Comparison of ENCODE assay signal across 1 cellular context in genomic region chr14:49767473-49768300, GRCh38.
A peak's percentile ranks its signal among the peaks of the same experiment; 100 is the strongest.
TF ChIP-seq lines count a peak whose summit lies in the region.

Gene KLHDC2 (plus strand): TSS chr14:49768153. CDS start chr14:49768469, 316 bp downstream.

TF ChIP-seq in HepG2, 621 proteins besides CTCF, POLR2A, EP300 and RAD21 (continued from another document and continues in another):
- TF ChIP-seq PATZ1 (CRISPR knock-in tag; IDR thresholded peaks at IDR 0.05) = peak; percentile 87
- no peak for TF ChIP-seq ISL2 (CRISPR knock-in tag; IDR thresholded peaks at IDR 0.05)
- TF ChIP-seq ZNF350 (CRISPR knock-in tag; IDR thresholded peaks at IDR 0.05; ENCODE audit: borderline replicate concordance, low read depth) = peak; percentile 45; the same call in 1 of the 2 replicates
- TF ChIP-seq, protein P1, sequence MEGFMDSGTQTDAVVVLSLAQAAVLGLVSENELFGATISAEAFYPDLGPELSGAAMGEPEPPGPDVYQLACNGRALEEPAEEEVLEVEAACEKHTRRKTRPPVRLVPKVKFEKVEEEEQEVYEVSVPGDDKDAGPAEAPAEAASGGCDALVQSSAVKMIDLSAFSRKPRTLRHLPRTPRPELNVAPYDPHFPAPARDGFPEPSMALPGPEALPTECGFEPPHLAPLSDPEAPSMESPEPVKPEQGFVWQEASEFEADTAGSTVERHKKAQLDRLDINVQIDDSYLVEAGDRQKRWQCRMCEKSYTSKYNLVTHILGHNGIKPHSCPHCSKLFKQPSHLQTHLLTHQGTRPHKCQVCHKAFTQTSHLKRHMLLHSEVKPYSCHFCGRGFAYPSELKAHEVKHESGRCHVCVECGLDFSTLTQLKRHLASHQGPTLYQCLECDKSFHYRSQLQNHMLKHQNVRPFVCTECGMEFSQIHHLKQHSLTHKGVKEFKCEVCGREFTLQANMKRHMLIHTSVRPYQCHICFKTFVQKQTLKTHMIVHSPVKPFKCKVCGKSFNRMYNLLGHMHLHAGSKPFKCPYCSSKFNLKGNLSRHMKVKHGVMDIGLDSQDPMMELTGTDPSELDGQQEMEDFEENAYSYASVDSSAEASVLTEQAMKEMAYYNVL (CRISPR knock-in tag; IDR thresholded peaks at IDR 0.05; ENCODE audit: borderline replicate concordance) = no peak
- 0 out of 2 replicates have a peak, but pooled peaks have one; percentile 29 for TF ChIP-seq RELA (CRISPR knock-in tag; IDR thresholded peaks at IDR 0.05)
- TF ChIP-seq SNAPC5 (CRISPR knock-in tag; IDR thresholded peaks at IDR 0.05; ENCODE audit: borderline replicate concordance) = no peak
- TF ChIP-seq, protein P2, sequence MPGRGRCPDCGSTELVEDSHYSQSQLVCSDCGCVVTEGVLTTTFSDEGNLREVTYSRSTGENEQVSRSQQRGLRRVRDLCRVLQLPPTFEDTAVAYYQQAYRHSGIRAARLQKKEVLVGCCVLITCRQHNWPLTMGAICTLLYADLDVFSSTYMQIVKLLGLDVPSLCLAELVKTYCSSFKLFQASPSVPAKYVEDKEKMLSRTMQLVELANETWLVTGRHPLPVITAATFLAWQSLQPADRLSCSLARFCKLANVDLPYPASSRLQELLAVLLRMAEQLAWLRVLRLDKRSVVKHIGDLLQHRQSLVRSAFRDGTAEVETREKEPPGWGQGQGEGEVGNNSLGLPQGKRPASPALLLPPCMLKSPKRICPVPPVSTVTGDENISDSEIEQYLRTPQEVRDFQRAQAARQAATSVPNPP (CRISPR knock-in tag; IDR thresholded peaks at IDR 0.05) = peak; percentile 45; the same call in 1 of the 2 replicates
- TF ChIP-seq ZNF605 (CRISPR knock-in tag; IDR thresholded peaks at IDR 0.05) = peak; percentile 68; the same call in 1 of the 2 replicates
- TF ChIP-seq, protein P3, sequence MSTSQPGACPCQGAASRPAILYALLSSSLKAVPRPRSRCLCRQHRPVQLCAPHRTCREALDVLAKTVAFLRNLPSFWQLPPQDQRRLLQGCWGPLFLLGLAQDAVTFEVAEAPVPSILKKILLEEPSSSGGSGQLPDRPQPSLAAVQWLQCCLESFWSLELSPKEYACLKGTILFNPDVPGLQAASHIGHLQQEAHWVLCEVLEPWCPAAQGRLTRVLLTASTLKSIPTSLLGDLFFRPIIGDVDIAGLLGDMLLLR (CRISPR knock-in tag; IDR thresholded peaks at IDR 0.05) = no peak
- TF ChIP-seq, protein P4, sequence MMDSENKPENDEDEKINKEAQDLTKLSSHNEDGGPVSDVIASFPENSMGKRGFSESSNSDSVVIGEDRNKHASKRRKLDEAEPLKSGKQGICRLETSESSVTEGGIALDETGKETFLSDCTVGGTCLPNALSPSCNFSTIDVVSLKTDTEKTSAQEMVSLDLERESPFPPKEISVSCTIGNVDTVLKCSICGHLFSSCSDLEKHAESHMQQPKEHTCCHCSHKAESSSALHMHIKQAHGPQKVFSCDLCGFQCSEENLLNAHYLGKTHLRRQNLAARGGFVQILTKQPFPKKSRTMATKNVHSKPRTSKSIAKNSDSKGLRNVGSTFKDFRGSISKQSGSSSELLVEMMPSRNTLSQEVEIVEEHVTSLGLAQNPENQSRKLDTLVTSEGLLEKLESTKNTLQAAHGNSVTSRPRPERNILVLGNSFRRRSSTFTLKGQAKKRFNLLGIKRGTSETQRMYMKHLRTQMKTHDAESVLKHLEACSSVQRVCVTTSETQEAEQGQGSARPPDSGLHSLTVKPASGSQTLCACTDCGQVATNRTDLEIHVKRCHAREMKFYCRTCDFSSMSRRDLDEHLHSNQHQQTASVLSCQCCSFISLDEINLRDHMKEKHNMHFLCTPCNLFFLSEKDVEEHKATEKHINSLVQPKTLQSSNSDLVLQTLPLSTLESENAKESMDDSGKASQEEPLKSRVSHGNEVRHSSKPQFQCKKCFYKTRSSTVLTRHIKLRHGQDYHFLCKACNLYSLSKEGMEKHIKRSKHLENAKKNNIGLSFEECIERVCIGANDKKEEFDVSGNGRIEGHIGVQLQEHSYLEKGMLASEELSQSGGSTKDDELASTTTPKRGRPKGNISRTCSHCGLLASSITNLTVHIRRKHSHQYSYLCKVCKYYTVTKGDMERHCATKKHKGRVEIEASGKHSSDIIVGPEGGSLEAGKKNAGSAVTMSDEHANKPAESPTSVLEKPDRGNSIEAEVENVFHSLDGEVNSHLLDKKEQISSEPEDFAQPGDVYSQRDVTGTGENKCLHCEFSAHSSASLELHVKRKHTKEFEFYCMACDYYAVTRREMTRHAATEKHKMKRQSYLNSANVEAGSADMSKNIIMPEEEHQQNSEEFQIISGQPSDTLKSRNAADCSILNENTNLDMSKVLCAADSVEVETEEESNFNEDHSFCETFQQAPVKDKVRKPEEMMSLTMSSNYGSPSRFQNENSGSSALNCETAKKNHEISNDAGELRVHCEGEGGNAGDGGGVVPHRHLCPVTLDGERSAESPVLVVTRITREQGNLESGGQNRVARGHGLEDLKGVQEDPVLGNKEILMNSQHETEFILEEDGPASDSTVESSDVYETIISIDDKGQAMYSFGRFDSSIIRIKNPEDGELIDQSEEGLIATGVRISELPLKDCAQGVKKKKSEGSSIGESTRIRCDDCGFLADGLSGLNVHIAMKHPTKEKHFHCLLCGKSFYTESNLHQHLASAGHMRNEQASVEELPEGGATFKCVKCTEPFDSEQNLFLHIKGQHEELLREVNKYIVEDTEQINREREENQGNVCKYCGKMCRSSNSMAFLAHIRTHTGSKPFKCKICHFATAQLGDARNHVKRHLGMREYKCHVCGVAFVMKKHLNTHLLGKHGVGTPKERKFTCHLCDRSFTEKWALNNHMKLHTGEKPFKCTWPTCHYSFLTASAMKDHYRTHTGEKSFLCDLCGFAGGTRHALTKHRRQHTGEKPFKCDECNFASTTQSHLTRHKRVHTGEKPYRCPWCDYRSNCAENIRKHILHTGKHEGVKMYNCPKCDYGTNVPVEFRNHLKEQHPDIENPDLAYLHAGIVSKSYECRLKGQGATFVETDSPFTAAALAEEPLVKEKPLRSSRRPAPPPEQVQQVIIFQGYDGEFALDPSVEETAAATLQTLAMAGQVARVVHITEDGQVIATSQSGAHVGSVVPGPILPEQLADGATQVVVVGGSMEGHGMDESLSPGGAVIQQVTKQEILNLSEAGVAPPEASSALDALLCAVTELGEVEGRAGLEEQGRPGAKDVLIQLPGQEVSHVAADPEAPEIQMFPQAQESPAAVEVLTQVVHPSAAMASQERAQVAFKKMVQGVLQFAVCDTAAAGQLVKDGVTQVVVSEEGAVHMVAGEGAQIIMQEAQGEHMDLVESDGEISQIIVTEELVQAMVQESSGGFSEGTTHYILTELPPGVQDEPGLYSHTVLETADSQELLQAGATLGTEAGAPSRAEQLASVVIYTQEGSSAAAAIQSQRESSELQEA (CRISPR knock-in tag; IDR thresholded peaks at IDR 0.05; ENCODE audit: not compliant biosample characterization) = peak; percentile 28
- no peak for TF ChIP-seq NR2F6 (IDR thresholded peaks at IDR 0.05)
- TF ChIP-seq NR2F6 (CRISPR knock-in tag; IDR thresholded peaks at IDR 0.05) = peak; percentile 20; the same call in 1 of the 2 replicates
- peak; percentile 40; the same call in 1 of the 2 replicates for TF ChIP-seq FOXK2 (IDR thresholded peaks at IDR 0.05)
- TF ChIP-seq FUBP1 (CRISPR knock-in tag; IDR thresholded peaks at IDR 0.05; ENCODE audit: borderline replicate concordance) = no peak
- TF ChIP-seq ZNF552 (CRISPR knock-in tag; IDR thresholded peaks at IDR 0.05; ENCODE audit: borderline replicate concordance) = no peak
- no peak for TF ChIP-seq E2F1 (CRISPR knock-in tag; IDR thresholded peaks at IDR 0.05)
- peak; percentile 88 for TF ChIP-seq SP4 (CRISPR knock-in tag; IDR thresholded peaks at IDR 0.05)
- TF ChIP-seq, protein P5, sequence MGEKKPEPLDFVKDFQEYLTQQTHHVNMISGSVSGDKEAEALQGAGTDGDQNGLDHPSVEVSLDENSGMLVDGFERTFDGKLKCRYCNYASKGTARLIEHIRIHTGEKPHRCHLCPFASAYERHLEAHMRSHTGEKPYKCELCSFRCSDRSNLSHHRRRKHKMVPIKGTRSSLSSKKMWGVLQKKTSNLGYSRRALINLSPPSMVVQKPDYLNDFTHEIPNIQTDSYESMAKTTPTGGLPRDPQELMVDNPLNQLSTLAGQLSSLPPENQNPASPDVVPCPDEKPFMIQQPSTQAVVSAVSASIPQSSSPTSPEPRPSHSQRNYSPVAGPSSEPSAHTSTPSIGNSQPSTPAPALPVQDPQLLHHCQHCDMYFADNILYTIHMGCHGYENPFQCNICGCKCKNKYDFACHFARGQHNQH (CRISPR knock-in tag; IDR thresholded peaks at IDR 0.05) = peak; percentile 70
- TF ChIP-seq, protein P6, sequence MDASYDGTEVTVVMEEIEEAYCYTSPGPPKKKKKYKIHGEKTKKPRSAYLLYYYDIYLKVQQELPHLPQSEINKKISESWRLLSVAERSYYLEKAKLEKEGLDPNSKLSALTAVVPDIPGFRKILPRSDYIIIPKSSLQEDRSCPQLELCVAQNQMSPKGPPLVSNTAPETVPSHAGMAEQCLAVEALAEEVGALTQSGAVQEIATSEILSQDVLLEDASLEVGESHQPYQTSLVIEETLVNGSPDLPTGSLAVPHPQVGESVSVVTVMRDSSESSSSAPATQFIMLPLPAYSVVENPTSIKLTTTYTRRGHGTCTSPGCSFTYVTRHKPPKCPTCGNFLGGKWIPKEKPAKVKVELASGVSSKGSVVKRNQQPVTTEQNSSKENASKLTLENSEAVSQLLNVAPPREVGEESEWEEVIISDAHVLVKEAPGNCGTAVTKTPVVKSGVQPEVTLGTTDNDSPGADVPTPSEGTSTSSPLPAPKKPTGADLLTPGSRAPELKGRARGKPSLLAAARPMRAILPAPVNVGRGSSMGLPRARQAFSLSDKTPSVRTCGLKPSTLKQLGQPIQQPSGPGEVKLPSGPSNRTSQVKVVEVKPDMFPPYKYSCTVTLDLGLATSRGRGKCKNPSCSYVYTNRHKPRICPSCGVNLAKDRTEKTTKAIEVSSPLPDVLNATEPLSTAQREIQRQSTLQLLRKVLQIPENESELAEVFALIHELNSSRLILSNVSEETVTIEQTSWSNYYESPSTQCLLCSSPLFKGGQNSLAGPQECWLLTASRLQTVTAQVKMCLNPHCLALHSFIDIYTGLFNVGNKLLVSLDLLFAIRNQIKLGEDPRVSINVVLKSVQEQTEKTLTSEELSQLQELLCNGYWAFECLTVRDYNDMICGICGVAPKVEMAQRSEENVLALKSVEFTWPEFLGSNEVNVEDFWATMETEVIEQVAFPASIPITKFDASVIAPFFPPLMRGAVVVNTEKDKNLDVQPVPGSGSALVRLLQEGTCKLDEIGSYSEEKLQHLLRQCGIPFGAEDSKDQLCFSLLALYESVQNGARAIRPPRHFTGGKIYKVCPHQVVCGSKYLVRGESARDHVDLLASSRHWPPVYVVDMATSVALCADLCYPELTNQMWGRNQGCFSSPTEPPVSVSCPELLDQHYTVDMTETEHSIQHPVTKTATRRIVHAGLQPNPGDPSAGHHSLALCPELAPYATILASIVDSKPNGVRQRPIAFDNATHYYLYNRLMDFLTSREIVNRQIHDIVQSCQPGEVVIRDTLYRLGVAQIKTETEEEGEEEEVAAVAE (CRISPR knock-in tag; IDR thresholded peaks at IDR 0.05; ENCODE audit: borderline replicate concordance) = peak; percentile 70; the same call in 1 of the 2 replicates
- TF ChIP-seq HNRNPLL (IDR thresholded peaks at IDR 0.05; ENCODE audit: low read depth, low read length, poor library complexity, severe bottlenecking) = peak; percentile 85
- no peak for TF ChIP-seq MTF1 (CRISPR knock-in tag; IDR thresholded peaks at IDR 0.05)
- no peak for TF ChIP-seq ADNP (CRISPR knock-in tag; IDR thresholded peaks at IDR 0.05)
- TF ChIP-seq, protein P7, sequence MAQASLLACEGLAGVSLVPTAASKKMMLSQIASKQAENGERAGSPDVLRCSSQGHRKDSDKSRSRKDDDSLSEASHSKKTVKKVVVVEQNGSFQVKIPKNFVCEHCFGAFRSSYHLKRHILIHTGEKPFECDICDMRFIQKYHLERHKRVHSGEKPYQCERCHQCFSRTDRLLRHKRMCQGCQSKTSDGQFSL (CRISPR knock-in tag; IDR thresholded peaks at IDR 0.05) = 0 out of 2 replicates have a peak, but pooled peaks have one; percentile 26
- 0 out of 2 replicates have a peak, but pooled peaks have one; percentile 25 for TF ChIP-seq ZNF790 (CRISPR knock-in tag; IDR thresholded peaks at IDR 0.05; ENCODE audit: borderline replicate concordance)
- 0 out of 2 replicates have a peak, but pooled peaks have one; percentile 28 for TF ChIP-seq ZKSCAN8 (CRISPR knock-in tag; IDR thresholded peaks at IDR 0.05; ENCODE audit: borderline replicate concordance)
- peak; percentile 28 for TF ChIP-seq RBM39 (IDR thresholded peaks at IDR 0.05; ENCODE audit: low read depth, low read length, poor library complexity, severe bottlenecking)
- TF ChIP-seq CBX5 (CRISPR knock-in tag; IDR thresholded peaks at IDR 0.05; ENCODE audit: borderline replicate concordance) = 0 out of 2 replicates have a peak, but pooled peaks have one; percentile 18
- TF ChIP-seq NONO (IDR thresholded peaks at IDR 0.05) = no peak
- peak; percentile 65; the same call in 1 of the 2 replicates for TF ChIP-seq NONO (CRISPR knock-in tag; conservative IDR thresholded peaks at IDR 0.05)
- no peak for TF ChIP-seq ZNF782 (CRISPR knock-in tag; IDR thresholded peaks at IDR 0.05; ENCODE audit: borderline replicate concordance)
